11 cellular contexts compared by ENCODE assay signal in the genomic region with DNA sequence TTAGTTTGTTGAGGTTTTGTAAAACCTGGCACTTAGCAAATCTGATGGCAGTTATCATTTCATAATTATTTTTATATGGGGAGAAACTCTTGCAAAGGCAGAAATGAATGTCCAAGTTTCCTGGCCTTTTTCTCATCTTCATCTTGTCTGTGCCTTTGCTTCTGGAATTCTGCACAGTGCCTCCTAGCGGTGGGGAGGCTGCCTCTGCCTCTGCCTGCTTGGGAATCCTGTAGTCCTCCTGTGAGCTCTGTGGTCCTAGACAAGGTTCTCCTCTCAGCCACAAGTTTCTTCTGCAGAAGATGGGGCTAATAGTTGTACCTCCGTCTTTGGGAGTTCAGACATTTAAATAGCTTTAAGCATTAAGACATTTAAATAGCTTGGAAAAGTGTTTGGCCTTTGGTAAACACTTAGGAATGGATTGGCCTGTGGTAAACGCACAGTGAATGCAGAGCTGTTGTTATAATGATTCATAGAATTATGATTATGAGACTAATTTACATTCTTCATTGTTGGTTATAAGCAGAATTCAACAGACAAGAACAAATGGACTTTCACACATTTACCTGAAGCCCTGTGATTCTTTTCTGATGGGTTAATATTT.
DNase-seq lines count a peak whose midpoint lies in the region; ATAC-seq and TF ChIP-seq lines count a peak whose summit lies in the region.
"Had no signal": no experiment of that assay in that cellular context is flagged by ENCODE, and none has a peak within 500 bp of the region (broad histone marks: within the 10 kb centered on the region; RNA-seq: fewer than 3 reads in every experiment).

No MANE protein-coding gene starts in this region.

- ATAC-seq in GM23338 (peak; percentile 79), HG02759 (IDR thresholded peaks at IDR 0.05; ENCODE audit: unreplicated experiment) (no peak), HG02981 (IDR thresholded peaks at IDR 0.05; ENCODE audit: unreplicated experiment) (no peak)
- ATAC-seq: natural killer cell had no signal

- H3K4me3 ChIP-seq in GM23338 (no peak overlapping the region), SK-N-SH (ENCODE audit: low read depth in 2 of 2, low read length in 1 of 2) (peak overlapping the region in 1 of 2 experiments; percentile 14; a peak in 1 of 4 replicates), hepatocyte (no peak overlapping the region)
- H3K4me3 ChIP-seq: stomach had no signal

- no peaks in the 10 kb centered on the region for H3K9me3 Mint-ChIP-seq in GM23338
- H3K9me3 Mint-ChIP-seq: natural killer cell had no signal

- in situ Hi-C loops in ACHN (cut with HindIII; ENCODE audit: low pct_ligation_motif_present, low pct_unique_long_range_greater_than_20kb, low sequenced_read_pairs): no loop called here

- peaks cover 37% of the 10 kb centered on the region for H3K36me3 Mint-ChIP-seq in GM23338 (ENCODE audit: low read depth)

- H2AFZ ChIP-seq in GM23338 (no peak overlapping the region), SK-N-SH (ENCODE audit: low read depth) (no peak overlapping the region), hepatocyte (no peak overlapping the region)

- 0 out of 2 replicates have a peak, but pooled peaks cover 10% of the 10 kb centered on the region for H3K36me3 ChIP-seq in GM23338 (ENCODE audit: insufficient read depth)
- H3K36me3 ChIP-seq in SK-N-SH (replicated peaks in 1 of 2; ENCODE audit: control insufficient read depth in 1 of 2, insufficient read depth in 2 of 2, low read length in 1 of 2): peaks cover 28 to 65% of the 10 kb centered on the region in 2 experiments
- no peaks in the 10 kb centered on the region for H3K36me3 ChIP-seq in hepatocyte (replicated peaks; ENCODE audit: insufficient read depth, low read depth)

- H3K27ac ChIP-seq in GM23338 (ENCODE audit: low read depth): no peak overlapping the region
- no peak overlapping the region for H3K27ac ChIP-seq in SK-N-SH (ENCODE audit: low read depth in 2 of 2, low read length in 1 of 2)
- no peak overlapping the region for H3K27ac ChIP-seq in hepatocyte
- H3K27ac ChIP-seq: stomach had no signal

- no peak overlapping the region for H3K9ac ChIP-seq in SK-N-SH

- no peak for TF ChIP-seq EP300 in SK-N-SH (IDR thresholded peaks at IDR 0.05; ENCODE audit: borderline replicate concordance in 1 of 2, low read depth in 1 of 2, low read length in 1 of 2)

- H3K27ac Mint-ChIP-seq in GM23338: no peak overlapping the region
- H3K27ac Mint-ChIP-seq: natural killer cell had no signal

- H3K9me2 ChIP-seq in GM23338 (ENCODE audit: insufficient read depth) (no peaks in the 10 kb centered on the region), SK-N-SH (no peaks in the 10 kb centered on the region), hepatocyte (replicated peaks; ENCODE audit: insufficient read depth) (no peaks in the 10 kb centered on the region)

- H4K20me1 ChIP-seq in GM23338 (replicated peaks; ENCODE audit: insufficient read depth) (no peaks in the 10 kb centered on the region), SK-N-SH (ENCODE audit: insufficient read depth) (no peaks in the 10 kb centered on the region), hepatocyte (ENCODE audit: insufficient read depth, poor library complexity, severe bottlenecking) (no peaks in the 10 kb centered on the region)

- H3K27me3 Mint-ChIP-seq in GM23338 (ENCODE audit: insufficient read depth, low read depth, poor library complexity): peaks cover 4% of the 10 kb centered on the region

- H3K9me3 ChIP-seq in SK-N-SH (no peaks in the 10 kb centered on the region), hepatocyte (ENCODE audit: low read depth) (no peaks in the 10 kb centered on the region)
- H3K9me3 ChIP-seq: stomach had no signal

- H3K27me3 ChIP-seq in GM23338 (ENCODE audit: insufficient read depth) (no peaks in the 10 kb centered on the region), SK-N-SH (ENCODE audit: insufficient read depth) (no peaks in the 10 kb centered on the region), hepatocyte (no peaks in the 10 kb centered on the region)
- H3K27me3 ChIP-seq: stomach had no signal

- CTCF ChIA-PET in SK-N-SH (lab: Yijun Ruan, JAX): interaction anchor here (0.7 to 12.6 kb wide), 11 partner anchors 11 to 139 kb away, joined by 3 to 191 read pairs (median 4); no protein-coding TSS in a partner anchor

- TF ChIP-seq CTCF in GM23338 (conservative IDR thresholded peaks at IDR 0.05; ENCODE audit: low read depth in 2 of 2): peak; percentile 84
- peak; percentile 64 for TF ChIP-seq CTCF in SK-N-SH (IDR thresholded peaks at IDR 0.05)
- TF ChIP-seq CTCF in hepatocyte (IDR thresholded peaks at IDR 0.05; ENCODE audit: poor library complexity): peak; percentile 46

- TF ChIP-seq RAD21 in SK-N-SH (IDR thresholded peaks at IDR 0.05; ENCODE audit: low read length): no peak

- H3K4me2 ChIP-seq in GM23338 (no peak overlapping the region), SK-N-SH (no peak overlapping the region), hepatocyte (no peak overlapping the region)

- POLR2A ChIA-PET in SK-N-SH (lab: Yijun Ruan, JAX): no interaction called here

- no peak overlapping the region for H3K4me3 Mint-ChIP-seq in GM23338
- H3K4me3 Mint-ChIP-seq: natural killer cell had no signal

- no peaks in the 10 kb centered on the region for H3K4me1 Mint-ChIP-seq in GM23338

- H3K79me2 ChIP-seq in GM23338 (replicated peaks; ENCODE audit: insufficient read depth): no peaks in the 10 kb centered on the region
- H3K79me2 ChIP-seq in SK-N-SH (ENCODE audit: insufficient read depth): no peaks in the 10 kb centered on the region
- no peaks in the 10 kb centered on the region for H3K79me2 ChIP-seq in hepatocyte

- WGBS in SK-N-SH (ENCODE audit: low lambda C conversion rate): 65% methylated on average over 3 of the region's 3 CpGs
- WGBS in hepatocyte (ENCODE audit: low lambda C conversion rate, missing lambda C conversion rate): 72% methylated on average over 3 of the region's 3 CpGs

- H3K4me1 ChIP-seq in GM23338 (ENCODE audit: insufficient read depth) (no peaks in the 10 kb centered on the region), SK-N-SH (ENCODE audit: control insufficient read depth in 1 of 2, insufficient read depth in 2 of 2, low read depth in 1 of 2, low read length in 1 of 2) (no peaks in the 10 kb centered on the region), hepatocyte (ENCODE audit: insufficient read depth) (no peaks in the 10 kb centered on the region)

- H3F3A ChIP-seq in GM23338 (replicated peaks; ENCODE audit: low read depth): no peaks in the 10 kb centered on the region
- H3F3A ChIP-seq in SK-N-SH (replicated peaks; ENCODE audit: insufficient read depth): no peaks in the 10 kb centered on the region

- DNase-seq in ACHN (peak; percentile 45), GM23338 (ENCODE audit: low spot score) (peak; percentile 79), SK-N-SH (peak; percentile 27), hepatocyte (ENCODE audit: low spot score) (peak; percentile 21), NCI-H1105 treated with DMSO at 0.1 percent for 48 hours (lab: John Stamatoyannopoulos, UW) (no peak), activated T-cell treated with anti-CD3 and anti-CD28 coated beads for 4 hours (no peak)
- DNase-seq: DMS79, natural killer cell, stomach had no signal

TF ChIP-seq in GM23338, 12 proteins besides CTCF, POLR2A, EP300 and RAD21 (continues in another document):
- TF ChIP-seq ZNF114 (CRISPR knock-in tag; IDR thresholded peaks at IDR 0.05): no peak
- no peak for TF ChIP-seq ZNF331 (CRISPR knock-in tag; IDR thresholded peaks at IDR 0.05; ENCODE audit: low read depth)
- no peak for TF ChIP-seq POLR2AphosphoS5 (IDR thresholded peaks at IDR 0.05; ENCODE audit: low read depth)
- TF ChIP-seq NANOG (IDR thresholded peaks at IDR 0.05; ENCODE audit: borderline replicate concordance): no peak
- TF ChIP-seq EZH2phosphoT487 (IDR thresholded peaks at IDR 0.05; ENCODE audit: unreplicated experiment): no peak
- TF ChIP-seq CREB1 (CRISPR knock-in tag; IDR thresholded peaks at IDR 0.05; ENCODE audit: low read depth): no peak
- TF ChIP-seq JUNB (IDR thresholded peaks at IDR 0.05; ENCODE audit: unreplicated experiment): no peak
- TF ChIP-seq EZH2 (IDR thresholded peaks at IDR 0.05; ENCODE audit: low read depth, unreplicated experiment): no peak
- TF ChIP-seq, protein P1, sequence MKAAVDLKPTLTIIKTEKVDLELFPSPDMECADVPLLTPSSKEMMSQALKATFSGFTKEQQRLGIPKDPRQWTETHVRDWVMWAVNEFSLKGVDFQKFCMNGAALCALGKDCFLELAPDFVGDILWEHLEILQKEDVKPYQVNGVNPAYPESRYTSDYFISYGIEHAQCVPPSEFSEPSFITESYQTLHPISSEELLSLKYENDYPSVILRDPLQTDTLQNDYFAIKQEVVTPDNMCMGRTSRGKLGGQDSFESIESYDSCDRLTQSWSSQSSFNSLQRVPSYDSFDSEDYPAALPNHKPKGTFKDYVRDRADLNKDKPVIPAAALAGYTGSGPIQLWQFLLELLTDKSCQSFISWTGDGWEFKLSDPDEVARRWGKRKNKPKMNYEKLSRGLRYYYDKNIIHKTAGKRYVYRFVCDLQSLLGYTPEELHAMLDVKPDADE (IDR thresholded peaks at IDR 0.05): no peak

TF ChIP-seq in SK-N-SH, 30 proteins besides CTCF, POLR2A, EP300 and RAD21:
- TF ChIP-seq, protein P2, sequence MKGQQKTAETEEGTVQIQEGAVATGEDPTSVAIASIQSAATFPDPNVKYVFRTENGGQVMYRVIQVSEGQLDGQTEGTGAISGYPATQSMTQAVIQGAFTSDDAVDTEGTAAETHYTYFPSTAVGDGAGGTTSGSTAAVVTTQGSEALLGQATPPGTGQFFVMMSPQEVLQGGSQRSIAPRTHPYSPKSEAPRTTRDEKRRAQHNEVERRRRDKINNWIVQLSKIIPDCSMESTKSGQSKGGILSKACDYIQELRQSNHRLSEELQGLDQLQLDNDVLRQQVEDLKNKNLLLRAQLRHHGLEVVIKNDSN (IDR thresholded peaks at IDR 0.05; ENCODE audit: borderline replicate concordance, low read depth): no peak
- TF ChIP-seq CHD2 (IDR thresholded peaks at IDR 0.05; ENCODE audit: low read length, partially characterized antibody): no peak
- TF ChIP-seq SMC3 (IDR thresholded peaks at IDR 0.05; ENCODE audit: low read depth, low read length): peak; percentile 10; the same call in 1 of the 2 replicates
TF ChIP-seq in SK-N-SH: peak in this region for 1.

Comparison
In these comparisons a context has a peak if more than half of its experiments do, and no peak if none do; other contexts are left out.
1. DNase-seq: peak in ACHN (single experiment), GM23338 (single experiment), SK-N-SH (single experiment) and hepatocyte (single experiment); none in NCI-H1105 treated with DMSO at 0.1 percent for 48 hours (single experiment) and activated T-cell treated with anti-CD3 and anti-CD28 coated beads for 4 hours (single experiment).
2. Peak in every context shown above with its lines, with median percentiles within 50 percentile points of each other: CTCF ChIP-seq.